23 cellular contexts compared by ENCODE assay signal in the genomic region with DNA sequence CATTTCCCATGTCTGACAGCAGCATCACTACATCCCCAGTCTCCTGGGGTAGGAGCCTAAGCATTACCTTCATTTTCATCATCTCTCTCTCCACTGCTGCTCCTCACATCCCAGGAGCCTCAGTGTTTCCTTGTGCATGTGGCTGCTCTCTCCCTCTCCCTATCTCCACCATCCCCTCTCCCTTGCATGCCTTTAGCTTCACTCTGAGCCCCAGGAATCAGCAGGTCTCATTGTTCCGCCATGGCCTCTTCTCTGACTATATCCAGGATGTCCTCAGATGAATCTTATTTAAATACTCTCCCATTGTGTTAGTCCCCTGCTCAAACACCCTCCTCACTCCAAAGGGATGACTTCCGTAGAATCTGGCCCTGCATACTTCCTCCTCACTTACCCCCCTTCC.
DNase-seq lines count a peak whose midpoint lies in the region; ATAC-seq, FAIRE-seq and TF ChIP-seq lines count a peak whose summit lies in the region.
"Had no signal": no experiment of that assay in that cellular context is flagged by ENCODE, and none has a peak within 500 bp of the region (broad histone marks: within the 10 kb centered on the region; RNA-seq: fewer than 3 reads in every experiment).

No MANE protein-coding gene starts in this region.

- no peak overlapping the region for H4K8ac ChIP-seq in IMR-90 (ENCODE audit: low read depth in 2 of 2, low read length in 2 of 2)
- H4K8ac ChIP-seq in H1 (ENCODE audit: extremely low read depth, insufficient read depth, low read length), result no peak overlapping the region
- H4K8ac ChIP-seq in mesendoderm (ENCODE audit: low read depth, low read length), result no peak overlapping the region

- no peak for DNase-seq in IMR-90
- DNase-seq in H1 (ENCODE audit: low read depth in 1 of 2, low spot score in 2 of 2), result no peak
- peak; percentile 14 for DNase-seq in mesendoderm
- DNase-seq in heart left ventricle, result no peak
- no peak for DNase-seq in GM20000 (ENCODE audit: low spot score)
- DNase-seq in left lobe of liver (ENCODE audit: low spot score), result no peak
- DNase-seq: ACHN; BE2C; C1 segment of cervical spinal cord; CD4-positive, CD25-positive, alpha-beta regulatory T cell; CD8-positive, alpha-beta memory T cell; COR-L47; DMS 273 treated with DMSO at 0.1 percent for 48 hours; DMS53; DND-41; EL; HFFc6 had no signal

- no peak overlapping the region for H3K14ac ChIP-seq in IMR-90 (replicated peaks; ENCODE audit: low read depth, low read length)
- no peak overlapping the region for H3K14ac ChIP-seq in H1 (ENCODE audit: insufficient read length)

- H2AFZ ChIP-seq in IMR-90 (replicated peaks; ENCODE audit: low read length, poor library complexity) (peak overlapping the region; percentile 32), H1 (ENCODE audit: low read length) (no peak overlapping the region)

- POLR2A ChIA-PET in IMR-90 (lab: Charles Lee; ENCODE audit: unreplicated experiment), result no interaction called here
- POLR2A ChIA-PET in H1 (lab: Charles Lee; ENCODE audit: partially characterized antibody), result no interaction called here

- TF ChIP-seq POLR2A in IMR-90 (IDR thresholded peaks at IDR 0.05; ENCODE audit: low read depth, low read length) (no peak), H1 (IDR thresholded peaks at IDR 0.05; ENCODE audit: control extremely low read depth in 1 of 2, low read depth in 2 of 2, low read length in 2 of 2) (no peak), heart left ventricle (IDR thresholded peaks at IDR 0.05) (no peak)

- CTCF ChIA-PET in IMR-90 (lab: Yijun Ruan, JAX) (no interaction called here), H1 (lab: Charles Lee; ENCODE audit: partially characterized antibody) (interaction anchor here (1.1 to 2.8 kb wide), 3 partner anchors 27 to 61 kb away, joined by 6 to 13 read pairs (median 7); no protein-coding TSS in a partner anchor)

- no peaks in the 10 kb centered on the region for H3K79me2 ChIP-seq in H1 (ENCODE audit: control insufficient read depth in 1 of 2, insufficient read depth in 2 of 2, low read length in 2 of 2)
- no peaks in the 10 kb centered on the region for H3K79me2 ChIP-seq in mesendoderm (ENCODE audit: control insufficient read depth, insufficient read depth, low read length)

- peak overlapping the region; percentile 89; the same call in 1 of the 2 replicates for H2BK12ac ChIP-seq in H1 (ENCODE audit: low read depth, low read length)

- no peak for TF ChIP-seq EP300 in H1 (IDR thresholded peaks at IDR 0.05; ENCODE audit: borderline replicate concordance in 1 of 2, low read depth in 2 of 2, low read length in 2 of 2)

- H2BK120ac ChIP-seq in IMR-90 (ENCODE audit: low read depth, low read length) (no peak overlapping the region), H1 (replicated peaks; ENCODE audit: low read depth, low read length) (no peak overlapping the region), mesendoderm (ENCODE audit: low read depth, low read length) (no peak overlapping the region)

- H3K4ac ChIP-seq in IMR-90 (ENCODE audit: low read depth, low read length), result no peak overlapping the region
- H3K4ac ChIP-seq in H1 (replicated peaks; ENCODE audit: insufficient read length, low read depth, low read length), result no peak overlapping the region
- no peak overlapping the region for H3K4ac ChIP-seq in mesendoderm (ENCODE audit: low read depth, low read length)

- H2BK15ac ChIP-seq in IMR-90 (ENCODE audit: low read depth, low read length), result no peak overlapping the region
- peak overlapping the region; percentile 18; the same call in 1 of the 2 replicates for H2BK15ac ChIP-seq in H1 (ENCODE audit: low read length)
- H2BK15ac ChIP-seq in mesendoderm (replicated peaks; ENCODE audit: low read depth), result no peak overlapping the region

- H3K4me2 ChIP-seq in IMR-90 (ENCODE audit: low read depth, low read length) (no peak overlapping the region), H1 (ENCODE audit: insufficient read depth in 1 of 2, low read depth in 2 of 2, low read length in 2 of 2) (peak overlapping the region in 1 of 2 experiments; percentile 34; a peak in 1 of 4 replicates), mesendoderm (ENCODE audit: low read length) (no peak overlapping the region)

- 65% methylated on average over 2 of the region's 2 CpGs; no CpG with 5 or more reads in 1 of the 2 experiments for WGBS in IMR-90 (ENCODE audit: extremely low coverage in 2 of 2, insufficient read length in 1 of 2), 2 experiments
- WGBS in H1 (ENCODE audit: extremely low coverage in 1 of 2, insufficient coverage in 1 of 2, insufficient read length in 1 of 2, insufficient replicate concordance in 2 of 2, low coverage in 1 of 2, low lambda C conversion rate in 2 of 2, missing lambda C conversion rate in 1 of 2), 2 experiments, result 78% methylated on average over 2 of the region's 2 CpGs; no CpG with 5 or more reads in 1 of the 2 experiments
- WGBS in mesendoderm (ENCODE audit: extremely low coverage, insufficient coverage, low lambda C conversion rate), result no CpG with 5 or more reads among the region's 2 CpGs
- 69 to 83% (median 77%) methylated on average over 2 of the region's 2 CpGs for WGBS in heart left ventricle, 4 donors

- intact Hi-C loops in IMR-90 (cut with micrococcal nuclease) (no loop called here), heart left ventricle (cut with DNase I) (no loop called here)

- H3K9me3 ChIP-seq in IMR-90 (ENCODE audit: control insufficient read depth, insufficient read depth, low read length), result no peaks in the 10 kb centered on the region
- no peaks in the 10 kb centered on the region for H3K9me3 ChIP-seq in H1 (ENCODE audit: insufficient read depth in 2 of 2, low read depth in 1 of 2, low read length in 1 of 2)
- H3K9me3 ChIP-seq in heart left ventricle, result peaks cover 0 to 18% (median 2%) of the 10 kb centered on the region in 12 donors
- H3K9me3 ChIP-seq: BE2C had no signal

- TF ChIP-seq CTCF in IMR-90 (conservative IDR thresholded peaks at IDR 0.05; ENCODE audit: low read depth, low read length) (no peak), H1 (IDR thresholded peaks at IDR 0.05; ENCODE audit: control extremely low read depth in 1 of 3, insufficient read depth in 1 of 3, low read depth in 1 of 3, low read length in 3 of 3) (no peak), heart left ventricle (IDR thresholded peaks at IDR 0.05) (no peak), GM20000 (IDR thresholded peaks at IDR 0.05; ENCODE audit: extremely low read depth, missing control alignments) (no peak)

- no peak for ATAC-seq in IMR-90 (ENCODE audit: low read depth)
- no peak for ATAC-seq in HG03521 (IDR thresholded peaks at IDR 0.05; ENCODE audit: unreplicated experiment)
- no peak for ATAC-seq in heart left ventricle
- ATAC-seq in left lobe of liver, result no peak
- ATAC-seq: GM12878, HCT116, HepG2 had no signal

- H3K18ac ChIP-seq in IMR-90 (ENCODE audit: low read depth, low read length), result no peak overlapping the region
- peak overlapping the region; percentile 54; the same call in 1 of the 2 replicates for H3K18ac ChIP-seq in H1 (ENCODE audit: extremely low read depth, low read length)
- H3K18ac ChIP-seq in mesendoderm (ENCODE audit: low read length), result no peak overlapping the region

- H3K9ac ChIP-seq in IMR-90 (ENCODE audit: low read depth, low read length) (no peak overlapping the region), H1 (replicated peaks in 1 of 4; ENCODE audit: extremely low read depth in 1 of 4, low read depth in 3 of 4, low read length in 3 of 4) (no peak overlapping the region), mesendoderm (ENCODE audit: low read length) (no peak overlapping the region)

- no peak overlapping the region for H3K4me3 ChIP-seq in IMR-90 (ENCODE audit: insufficient read depth, low read depth, low read length)
- no peak overlapping the region for H3K4me3 ChIP-seq in H1 (ENCODE audit: extremely low read depth in 1 of 4, insufficient read depth in 2 of 4, low read depth in 3 of 4, low read length in 4 of 4)
- H3K4me3 ChIP-seq in mesendoderm (ENCODE audit: low read length), result no peak overlapping the region
- no peak overlapping the region for H3K4me3 ChIP-seq in heart left ventricle
- H3K4me3 ChIP-seq: GM12878 had no signal

- peaks cover 2% of the 10 kb centered on the region; the same call in 1 of the 2 replicates for H3K23me2 ChIP-seq in H1 (ENCODE audit: low read depth, low read length)

- BruUV-seq in IMR-90 (replicated peaks; lab: Mats Ljungman, UMichigan), result no TSS peak

- no peaks in the 10 kb centered on the region for H3K79me1 ChIP-seq in IMR-90 (ENCODE audit: low read depth in 1 of 2, low read length in 2 of 2)
- no peaks in the 10 kb centered on the region for H3K79me1 ChIP-seq in H1 (ENCODE audit: low read depth, low read length)
- H3K79me1 ChIP-seq in mesendoderm (ENCODE audit: low read length), result no peaks in the 10 kb centered on the region

- H2AK5ac ChIP-seq in IMR-90 (ENCODE audit: low read depth, low read length) (no peak overlapping the region), H1 (ENCODE audit: low read depth, low read length) (no peak overlapping the region), mesendoderm (ENCODE audit: low read length) (no peak overlapping the region)

- in situ Hi-C loops in IMR-90 (cut with MboI; ENCODE audit: low sequenced_read_pairs), result no loop called here

- H3K23ac ChIP-seq in IMR-90 (ENCODE audit: low read depth, low read length) (no peak overlapping the region), H1 (ENCODE audit: insufficient read length) (no peak overlapping the region), mesendoderm (ENCODE audit: low read length) (no peak overlapping the region)

- H3K27me3 ChIP-seq in IMR-90 (ENCODE audit: control insufficient read depth, insufficient read depth, low read length) (no peaks in the 10 kb centered on the region), H1 (replicated peaks in 1 of 4; ENCODE audit: control insufficient read depth in 3 of 4, extremely low read depth in 1 of 4, insufficient read depth in 3 of 4, low read length in 3 of 4) (no peaks in the 10 kb centered on the region), mesendoderm (ENCODE audit: insufficient read depth, low read length, poor library complexity) (no peaks in the 10 kb centered on the region), heart left ventricle (peaks cover 0 to 3% (median 0%) of the 10 kb centered on the region in 9 donors)
- H3K27me3 ChIP-seq: BE2C had no signal

- H4K20me1 ChIP-seq in IMR-90 (ENCODE audit: insufficient read depth, low read length), result no peaks in the 10 kb centered on the region
- H4K20me1 ChIP-seq in H1 (replicated peaks in 1 of 2; ENCODE audit: control insufficient read depth in 1 of 2, insufficient read depth in 2 of 2, low read length in 2 of 2), result no peaks in the 10 kb centered on the region

- TF ChIP-seq RAD21 in IMR-90 (IDR thresholded peaks at IDR 0.05; ENCODE audit: low read length) (no peak), H1 (IDR thresholded peaks at IDR 0.05 in 1 of 2, conservative IDR thresholded peaks at IDR 0.05 in 1 of 2; ENCODE audit: low read depth in 2 of 2, low read length in 2 of 2) (no peak)

- no peak for FAIRE-seq in H1 (lab: Jason Lieb, UNC)
- FAIRE-seq: A204.1, GM12878, H54, HepG2 had no signal

- H3K27ac ChIP-seq in IMR-90 (ENCODE audit: insufficient read depth, low read length) (no peak overlapping the region), H1 (ENCODE audit: low read depth, low read length) (no peak overlapping the region), mesendoderm (ENCODE audit: low read depth, low read length) (no peak overlapping the region), heart left ventricle (no peak overlapping the region)

- H3K9me1 ChIP-seq in IMR-90 (ENCODE audit: insufficient read depth, low read length), result no peaks in the 10 kb centered on the region

- H4K91ac ChIP-seq in IMR-90 (ENCODE audit: insufficient read depth, low read depth, low read length) (no peak overlapping the region), H1 (replicated peaks; ENCODE audit: insufficient read length, low read length) (no peak overlapping the region)

- no peaks in the 10 kb centered on the region for H3K4me1 ChIP-seq in IMR-90 (ENCODE audit: control insufficient read depth, insufficient read depth, low read length)
- H3K4me1 ChIP-seq in H1 (replicated peaks in 1 of 4; ENCODE audit: control insufficient read depth in 3 of 4, insufficient read depth in 4 of 4, low read length in 3 of 4), result peaks cover 2 to 4% (median 2%) of the 10 kb centered on the region in 4 experiments; a peak in 5 of 7 replicates
- no peaks in the 10 kb centered on the region for H3K4me1 ChIP-seq in mesendoderm (ENCODE audit: control insufficient read depth, low read depth, low read length)
- H3K4me1 ChIP-seq in heart left ventricle, result no peaks in the 10 kb centered on the region
- H3K4me1 ChIP-seq: BE2C had no signal

- H2BK20ac ChIP-seq in IMR-90 (ENCODE audit: low read depth, low read length) (no peak overlapping the region), H1 (ENCODE audit: low read length) (peak overlapping the region; percentile 55; the same call in 1 of the 2 replicates)

- H4K5ac ChIP-seq in IMR-90 (ENCODE audit: low read depth, low read length) (no peak overlapping the region), H1 (ENCODE audit: insufficient read length, low read depth, low read length) (no peak overlapping the region), mesendoderm (ENCODE audit: low read length) (no peak overlapping the region)

- H3K36me3 ChIP-seq in IMR-90 (ENCODE audit: control insufficient read depth, insufficient read depth, low read length), result no peaks in the 10 kb centered on the region
- H3K36me3 ChIP-seq in H1 (ENCODE audit: control insufficient read depth in 2 of 4, insufficient read depth in 4 of 4, low read length in 3 of 4), result no peaks in the 10 kb centered on the region
- H3K36me3 ChIP-seq in mesendoderm (ENCODE audit: control insufficient read depth, insufficient read depth, low read length), result no peaks in the 10 kb centered on the region
- no peaks in the 10 kb centered on the region for H3K36me3 ChIP-seq in heart left ventricle
- H3K36me3 ChIP-seq: BE2C had no signal

- H2BK5ac ChIP-seq in IMR-90 (ENCODE audit: low read depth, low read length, poor library complexity, severe bottlenecking) (no peak overlapping the region), H1 (ENCODE audit: low read depth, low read length) (0 out of 2 replicates have a peak overlapping the region, but pooled peaks have one; percentile 73), mesendoderm (ENCODE audit: low read length) (no peak overlapping the region)

- H3K56ac ChIP-seq in IMR-90 (ENCODE audit: extremely low read depth, insufficient read depth, low read length) (no peak overlapping the region), H1 (replicated peaks; ENCODE audit: insufficient read length, low read depth, low read length) (no peak overlapping the region), mesendoderm (ENCODE audit: low read length) (no peak overlapping the region)

- no peak overlapping the region for H2AK9ac ChIP-seq in IMR-90 (replicated peaks; ENCODE audit: low read depth, low read length, poor library complexity)

- dilution Hi-C loops in IMR-90 (cut with HindIII; ENCODE audit: low sequenced_read_pairs, unreplicated experiment), result no loop called here
